Comparison of ENCODE assay signal across 1 cellular context in the genomic region with DNA sequence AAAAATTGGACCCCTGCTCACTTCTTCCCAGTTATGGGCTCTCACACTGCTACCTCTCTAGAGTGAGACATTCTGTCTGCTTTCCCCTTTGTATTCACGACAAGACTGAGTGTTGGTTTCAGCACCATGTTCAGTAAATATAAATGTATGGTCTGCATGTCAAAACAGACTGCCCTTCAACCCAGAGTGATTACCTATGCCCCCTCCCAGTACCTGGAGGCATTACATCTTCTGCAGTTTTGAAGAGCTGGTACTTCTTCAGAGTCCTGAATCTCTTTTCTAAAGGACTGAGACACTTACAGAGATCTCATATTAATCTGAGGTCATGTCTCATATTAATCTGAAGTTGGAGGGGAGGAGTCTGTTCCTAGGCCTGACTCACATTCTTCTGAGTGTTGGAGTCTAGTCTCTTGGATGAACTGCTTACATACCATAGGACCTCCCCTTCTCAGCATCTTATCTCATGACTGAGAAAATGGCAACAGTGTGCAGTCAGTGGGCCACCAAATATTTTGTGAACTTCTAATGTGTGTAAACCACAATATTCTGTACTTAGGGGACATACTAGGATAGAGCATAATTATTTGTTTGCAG.
TF ChIP-seq lines count a peak whose summit lies in the region.

No MANE protein-coding gene starts in this region.

TF ChIP-seq in GM23338, 12 proteins besides CTCF, POLR2A, EP300 and RAD21:
- TF ChIP-seq JUNB (IDR thresholded peaks at IDR 0.05; ENCODE audit: unreplicated experiment) (no peak), ZNF114 (CRISPR knock-in tag; IDR thresholded peaks at IDR 0.05) (no peak), NANOG (IDR thresholded peaks at IDR 0.05; ENCODE audit: borderline replicate concordance) (no peak), EZH2 (IDR thresholded peaks at IDR 0.05; ENCODE audit: low read depth, unreplicated experiment) (no peak), STAT1 (IDR thresholded peaks at IDR 0.05; ENCODE audit: unreplicated experiment) (no peak), EZH2phosphoT487 (IDR thresholded peaks at IDR 0.05; ENCODE audit: unreplicated experiment) (no peak), ZNF331 (CRISPR knock-in tag; IDR thresholded peaks at IDR 0.05; ENCODE audit: low read depth) (no peak), POLR2AphosphoS5 (IDR thresholded peaks at IDR 0.05; ENCODE audit: low read depth) (no peak), CREB1 (CRISPR knock-in tag; IDR thresholded peaks at IDR 0.05; ENCODE audit: low read depth) (no peak)
- TF ChIP-seq, protein P1, sequence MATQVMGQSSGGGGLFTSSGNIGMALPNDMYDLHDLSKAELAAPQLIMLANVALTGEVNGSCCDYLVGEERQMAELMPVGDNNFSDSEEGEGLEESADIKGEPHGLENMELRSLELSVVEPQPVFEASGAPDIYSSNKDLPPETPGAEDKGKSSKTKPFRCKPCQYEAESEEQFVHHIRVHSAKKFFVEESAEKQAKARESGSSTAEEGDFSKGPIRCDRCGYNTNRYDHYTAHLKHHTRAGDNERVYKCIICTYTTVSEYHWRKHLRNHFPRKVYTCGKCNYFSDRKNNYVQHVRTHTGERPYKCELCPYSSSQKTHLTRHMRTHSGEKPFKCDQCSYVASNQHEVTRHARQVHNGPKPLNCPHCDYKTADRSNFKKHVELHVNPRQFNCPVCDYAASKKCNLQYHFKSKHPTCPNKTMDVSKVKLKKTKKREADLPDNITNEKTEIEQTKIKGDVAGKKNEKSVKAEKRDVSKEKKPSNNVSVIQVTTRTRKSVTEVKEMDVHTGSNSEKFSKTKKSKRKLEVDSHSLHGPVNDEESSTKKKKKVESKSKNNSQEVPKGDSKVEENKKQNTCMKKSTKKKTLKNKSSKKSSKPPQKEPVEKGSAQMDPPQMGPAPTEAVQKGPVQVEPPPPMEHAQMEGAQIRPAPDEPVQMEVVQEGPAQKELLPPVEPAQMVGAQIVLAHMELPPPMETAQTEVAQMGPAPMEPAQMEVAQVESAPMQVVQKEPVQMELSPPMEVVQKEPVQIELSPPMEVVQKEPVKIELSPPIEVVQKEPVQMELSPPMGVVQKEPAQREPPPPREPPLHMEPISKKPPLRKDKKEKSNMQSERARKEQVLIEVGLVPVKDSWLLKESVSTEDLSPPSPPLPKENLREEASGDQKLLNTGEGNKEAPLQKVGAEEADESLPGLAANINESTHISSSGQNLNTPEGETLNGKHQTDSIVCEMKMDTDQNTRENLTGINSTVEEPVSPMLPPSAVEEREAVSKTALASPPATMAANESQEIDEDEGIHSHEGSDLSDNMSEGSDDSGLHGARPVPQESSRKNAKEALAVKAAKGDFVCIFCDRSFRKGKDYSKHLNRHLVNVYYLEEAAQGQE (IDR thresholded peaks at IDR 0.05; ENCODE audit: unreplicated experiment), result no peak
- TF ChIP-seq, protein P2, sequence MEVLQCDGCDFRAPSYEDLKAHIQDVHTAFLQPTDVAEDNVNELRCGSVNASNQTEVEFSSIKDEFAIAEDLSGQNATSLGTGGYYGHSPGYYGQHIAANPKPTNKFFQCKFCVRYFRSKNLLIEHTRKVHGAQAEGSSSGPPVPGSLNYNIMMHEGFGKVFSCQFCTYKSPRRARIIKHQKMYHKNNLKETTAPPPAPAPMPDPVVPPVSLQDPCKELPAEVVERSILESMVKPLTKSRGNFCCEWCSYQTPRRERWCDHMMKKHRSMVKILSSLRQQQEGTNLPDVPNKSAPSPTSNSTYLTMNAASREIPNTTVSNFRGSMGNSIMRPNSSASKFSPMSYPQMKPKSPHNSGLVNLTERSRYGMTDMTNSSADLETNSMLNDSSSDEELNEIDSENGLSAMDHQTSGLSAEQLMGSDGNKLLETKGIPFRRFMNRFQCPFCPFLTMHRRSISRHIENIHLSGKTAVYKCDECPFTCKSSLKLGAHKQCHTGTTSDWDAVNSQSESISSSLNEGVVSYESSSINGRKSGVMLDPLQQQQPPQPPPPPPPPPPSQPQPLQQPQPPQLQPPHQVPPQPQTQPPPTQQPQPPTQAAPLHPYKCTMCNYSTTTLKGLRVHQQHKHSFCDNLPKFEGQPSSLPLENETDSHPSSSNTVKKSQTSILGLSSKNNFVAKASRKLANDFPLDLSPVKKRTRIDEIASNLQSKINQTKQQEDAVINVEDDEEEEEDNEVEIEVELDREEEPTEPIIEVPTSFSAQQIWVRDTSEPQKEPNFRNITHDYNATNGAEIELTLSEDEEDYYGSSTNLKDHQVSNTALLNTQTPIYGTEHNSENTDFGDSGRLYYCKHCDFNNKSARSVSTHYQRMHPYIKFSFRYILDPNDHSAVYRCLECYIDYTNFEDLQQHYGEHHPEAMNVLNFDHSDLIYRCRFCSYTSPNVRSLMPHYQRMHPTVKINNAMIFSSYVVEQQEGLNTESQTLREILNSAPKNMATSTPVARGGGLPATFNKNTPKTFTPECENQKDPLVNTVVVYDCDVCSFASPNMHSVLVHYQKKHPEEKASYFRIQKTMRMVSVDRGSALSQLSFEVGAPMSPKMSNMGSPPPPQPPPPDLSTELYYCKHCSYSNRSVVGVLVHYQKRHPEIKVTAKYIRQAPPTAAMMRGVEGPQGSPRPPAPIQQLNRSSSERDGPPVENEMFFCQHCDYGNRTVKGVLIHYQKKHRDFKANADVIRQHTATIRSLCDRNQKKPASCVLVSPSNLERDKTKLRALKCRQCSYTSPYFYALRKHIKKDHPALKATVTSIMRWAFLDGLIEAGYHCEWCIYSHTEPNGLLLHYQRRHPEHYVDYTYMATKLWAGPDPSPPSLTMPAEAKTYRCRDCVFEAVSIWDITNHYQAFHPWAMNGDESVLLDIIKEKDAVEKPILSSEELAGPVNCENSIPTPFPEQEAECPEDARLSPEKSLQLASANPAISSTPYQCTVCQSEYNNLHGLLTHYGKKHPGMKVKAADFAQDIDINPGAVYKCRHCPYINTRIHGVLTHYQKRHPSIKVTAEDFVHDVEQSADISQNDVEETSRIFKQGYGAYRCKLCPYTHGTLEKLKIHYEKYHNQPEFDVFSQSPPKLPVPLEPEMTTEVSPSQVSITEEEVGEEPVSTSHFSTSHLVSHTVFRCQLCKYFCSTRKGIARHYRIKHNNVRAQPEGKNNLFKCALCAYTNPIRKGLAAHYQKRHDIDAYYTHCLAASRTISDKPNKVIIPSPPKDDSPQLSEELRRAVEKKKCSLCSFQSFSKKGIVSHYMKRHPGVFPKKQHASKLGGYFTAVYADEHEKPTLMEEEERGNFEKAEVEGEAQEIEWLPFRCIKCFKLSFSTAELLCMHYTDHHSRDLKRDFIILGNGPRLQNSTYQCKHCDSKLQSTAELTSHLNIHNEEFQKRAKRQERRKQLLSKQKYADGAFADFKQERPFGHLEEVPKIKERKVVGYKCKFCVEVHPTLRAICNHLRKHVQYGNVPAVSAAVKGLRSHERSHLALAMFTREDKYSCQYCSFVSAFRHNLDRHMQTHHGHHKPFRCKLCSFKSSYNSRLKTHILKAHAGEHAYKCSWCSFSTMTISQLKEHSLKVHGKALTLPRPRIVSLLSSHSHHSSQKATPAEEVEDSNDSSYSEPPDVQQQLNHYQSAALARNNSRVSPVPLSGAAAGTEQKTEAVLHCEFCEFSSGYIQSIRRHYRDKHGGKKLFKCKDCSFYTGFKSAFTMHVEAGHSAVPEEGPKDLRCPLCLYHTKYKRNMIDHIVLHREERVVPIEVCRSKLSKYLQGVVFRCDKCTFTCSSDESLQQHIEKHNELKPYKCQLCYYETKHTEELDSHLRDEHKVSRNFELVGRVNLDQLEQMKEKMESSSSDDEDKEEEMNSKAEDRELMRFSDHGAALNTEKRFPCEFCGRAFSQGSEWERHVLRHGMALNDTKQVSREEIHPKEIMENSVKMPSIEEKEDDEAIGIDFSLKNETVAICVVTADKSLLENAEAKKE (CRISPR knock-in tag; IDR thresholded peaks at IDR 0.05), result no peak
- TF ChIP-seq, protein P3, sequence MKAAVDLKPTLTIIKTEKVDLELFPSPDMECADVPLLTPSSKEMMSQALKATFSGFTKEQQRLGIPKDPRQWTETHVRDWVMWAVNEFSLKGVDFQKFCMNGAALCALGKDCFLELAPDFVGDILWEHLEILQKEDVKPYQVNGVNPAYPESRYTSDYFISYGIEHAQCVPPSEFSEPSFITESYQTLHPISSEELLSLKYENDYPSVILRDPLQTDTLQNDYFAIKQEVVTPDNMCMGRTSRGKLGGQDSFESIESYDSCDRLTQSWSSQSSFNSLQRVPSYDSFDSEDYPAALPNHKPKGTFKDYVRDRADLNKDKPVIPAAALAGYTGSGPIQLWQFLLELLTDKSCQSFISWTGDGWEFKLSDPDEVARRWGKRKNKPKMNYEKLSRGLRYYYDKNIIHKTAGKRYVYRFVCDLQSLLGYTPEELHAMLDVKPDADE (IDR thresholded peaks at IDR 0.05), result no peak
TF ChIP-seq in GM23338: peak in this region for 0.
